19 cellular contexts compared by ENCODE assay signal in the genomic region with DNA sequence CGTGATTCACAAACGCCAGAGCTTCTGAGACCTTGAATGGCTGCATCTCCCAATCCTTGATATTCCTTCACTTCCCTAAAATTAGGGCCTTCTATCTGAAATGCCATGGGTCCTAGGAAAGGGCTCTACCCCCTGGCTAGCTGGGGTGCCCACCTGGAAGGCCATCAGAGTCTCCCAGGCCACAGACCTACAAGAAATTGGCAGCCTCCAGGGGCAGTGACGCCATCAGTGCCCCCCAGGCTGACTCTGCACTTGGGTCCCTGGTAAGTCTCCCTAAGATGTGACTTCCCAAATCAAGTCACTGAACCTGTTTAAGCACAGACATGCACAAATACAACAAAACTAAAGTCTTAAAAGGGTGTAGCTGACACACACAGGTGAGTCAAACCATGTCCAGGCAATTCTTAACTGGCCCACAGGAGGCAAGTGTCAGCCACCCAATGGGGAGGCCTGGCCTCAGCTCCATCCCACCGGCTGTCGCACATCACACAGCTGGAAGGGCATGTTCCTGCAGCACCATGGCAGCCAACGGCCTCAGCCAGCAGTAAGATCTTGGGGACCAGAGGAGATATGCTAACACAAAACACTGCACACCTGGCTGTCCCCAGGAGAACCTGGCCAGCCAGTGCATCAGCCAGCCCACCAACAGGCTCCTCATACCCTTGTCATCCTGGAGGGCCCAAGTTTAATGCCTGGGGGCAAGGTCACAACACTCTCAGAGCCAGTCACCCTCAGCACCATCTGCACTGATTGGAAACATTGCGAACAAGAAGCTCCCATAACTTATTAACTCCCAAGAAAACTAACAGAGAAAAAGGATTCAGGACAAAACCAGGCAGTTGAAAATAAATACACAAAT. TPM values are rescaled to one million over a fixed set of nuclear protein-coding genes. Genes with fewer than 3 reads are reported as not detected.
DNase-seq lines count a peak whose midpoint lies in the region; ATAC-seq and TF ChIP-seq lines count a peak whose summit lies in the region.
"Had no signal": no experiment of that assay in that cellular context is flagged by ENCODE, and none has a peak within 500 bp of the region (broad histone marks: within the 10 kb centered on the region; RNA-seq: fewer than 3 reads in every experiment).

No MANE protein-coding gene starts in this region.

- H3K36me3 ChIP-seq in right atrium auricular region (no peaks in the 10 kb centered on the region), lung (ENCODE audit: control insufficient read depth in 2 of 2, insufficient read depth in 2 of 2, low read length in 2 of 2) (no peaks in the 10 kb centered on the region)

- DNase-seq in right atrium auricular region (ENCODE audit: low spot score) (peak; percentile 32), cardiac septum (ENCODE audit: low spot score) (no peak), lung (ENCODE audit: low spot score) (peak; percentile 16), cortex of kidney (lab: John Stamatoyannopoulos, UW) (no peak), globus pallidus (ENCODE audit: low spot score) (no peak), cerebellum (ENCODE audit: low spot score) (no peak)
- DNase-seq: Caco-2; CD4-positive, alpha-beta T cell; DMS153; GDM1; HCEC 1CT; NCI-H1105 treated with DMSO at 0.1 percent for 48 hours; NCI-H1694 treated with DMSO at 0.1 percent for 48 hours; NCI-H748 treated with DMSO at 0.1 percent for 48 hours; NK-92 treated with Interleukin-12 subunit alpha and Interleukin-12 subunit beta, amount 100 ng/mL, for 24 hours; Right ventricle myocardium superior had no signal

- TF ChIP-seq CTCF in right atrium auricular region (IDR thresholded peaks at IDR 0.05) (no peak), lung (IDR thresholded peaks at IDR 0.05; ENCODE audit: control extremely low read depth, extremely low read depth) (no peak)

- ATAC-seq in esophagus mucosa, result peak; percentile 84
- no peak for ATAC-seq in lung (ENCODE audit: insufficient read depth, low FRiP score)
- ATAC-seq: GM12878, K562 had no signal

- intact Hi-C loops in cardiac septum (cut with DNase I), result no loop called here

- H3K27me3 ChIP-seq in right atrium auricular region (no peaks in the 10 kb centered on the region), lung (ENCODE audit: control insufficient read depth, insufficient read depth) (no peaks in the 10 kb centered on the region)

- H3K9me3 ChIP-seq in right atrium auricular region (no peaks in the 10 kb centered on the region), lung (ENCODE audit: control insufficient read depth in 2 of 2, insufficient read depth in 1 of 2, low read length in 1 of 2) (peaks cover 0 to 2% of the 10 kb centered on the region in 2 donors)
- H3K9me3 ChIP-seq: Caco-2 had no signal

- H3K4me1 ChIP-seq in right atrium auricular region, result peaks cover 0 to 8% of the 10 kb centered on the region in 2 donors
- H3K4me1 ChIP-seq in lung (ENCODE audit: control insufficient read depth in 2 of 2, insufficient read depth in 2 of 2, low read length in 2 of 2), result peaks cover 0 to 3% of the 10 kb centered on the region in 2 donors
- H3K4me1 ChIP-seq: Caco-2 had no signal

- no peak overlapping the region for H3K4me3 ChIP-seq in right atrium auricular region
- no peak overlapping the region for H3K4me3 ChIP-seq in lung
- H3K4me3 ChIP-seq: GM12878, K562 had no signal

- H3K27ac ChIP-seq in right atrium auricular region (no peak overlapping the region), lung (ENCODE audit: low read depth in 1 of 2, low read length in 1 of 2) (no peak overlapping the region)

- WGBS in lung, 2 donors, result 90 to 94% methylated on average over 7 of the region's 7 CpGs

RNA-seq across cellular contexts. Expression of a gene that starts 5.2 kb away (rescaled TPM):
- total RNA-seq in right atrium auricular region, result 1 to 10 TPM; 1.9 to 2.8 TPM
- total RNA-seq in cardiac septum, result 1.3 TPM
- 33.8 TPM for total RNA-seq in esophagus mucosa
- total RNA-seq in lung, result 1 to 10 TPM; 4.4 to 9.8 TPM
- 1 to 10 TPM; 1.8 to 1.9 TPM for polyA plus RNA-seq in lung
- 11.3 TPM for total RNA-seq in cerebellum

Comparison
In these comparisons a context has a peak if more than half of its experiments do, and no peak if none do; other contexts are left out.
1. DNase-seq: peak in right atrium auricular region (single experiment) and lung (single experiment); none in cardiac septum (single experiment), cortex of kidney (single experiment), globus pallidus (single experiment) and cerebellum (single experiment).